In the genomic region with DNA sequence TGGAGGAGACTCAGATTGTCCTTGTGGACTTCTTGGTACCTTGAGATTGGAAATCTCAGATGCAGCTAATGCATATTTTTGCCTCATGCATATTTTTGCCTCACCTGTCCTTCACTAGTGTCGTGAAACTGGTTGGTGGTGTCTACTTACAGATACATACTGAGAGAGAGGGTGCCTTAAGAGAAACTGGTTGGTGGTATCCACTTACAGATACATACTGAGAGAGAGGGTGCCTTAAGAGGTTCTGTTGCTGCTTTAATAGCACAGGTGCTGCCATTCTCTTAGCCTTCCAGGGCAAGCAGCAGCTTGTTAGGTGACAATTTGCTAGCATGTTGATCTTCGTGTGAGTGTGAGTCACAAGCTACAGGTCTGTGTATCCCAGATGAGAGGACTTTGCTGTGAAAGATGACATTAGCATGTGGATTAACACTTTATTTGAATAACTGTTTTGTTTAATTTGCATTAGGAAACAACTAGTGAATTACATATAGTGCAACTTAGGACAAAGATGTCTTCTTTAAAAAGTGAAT, we compare ENCODE assay signal across 8 cellular contexts. TPM values are rescaled to one million over a fixed set of nuclear protein-coding genes. Genes with fewer than 3 reads are reported as not detected.
DNase-seq lines count a peak whose midpoint lies in the region; ATAC-seq lines count a peak whose summit lies in the region.

No MANE protein-coding gene starts in this region.

- H3K36me3 ChIP-seq in CD8-positive, alpha-beta memory T cell (ENCODE audit: insufficient read depth, low read length) = no peaks in the 10 kb centered on the region
- H3K36me3 ChIP-seq in SJCRH30 = peaks cover 45% of the 10 kb centered on the region
- no peaks in the 10 kb centered on the region for H3K36me3 ChIP-seq in aorta (ENCODE audit: control insufficient read depth in 1 of 2, insufficient read depth in 2 of 2, low read length in 1 of 2)

- CTCF ChIA-PET in CD8-positive, alpha-beta memory T cell (lab: Charles Lee) = interaction anchor here (0.9 to 13.2 kb wide), 4 partner anchors 9 to 384 kb away, joined by 3 to 155 read pairs (median 4); no protein-coding TSS in a partner anchor

- no peak for DNase-seq in CD8-positive, alpha-beta memory T cell
- DNase-seq in HPDE6-E6E7 (ENCODE audit: extremely low spot score) (peak; percentile 49), SJCRH30 (no peak), aorta (no peak), SKM-1 treated with dmso at 0.1 percent for 144 hours (lab: John Stamatoyannopoulos, UW; ENCODE audit: unreplicated experiment) (no peak)

- WGBS in aorta, 2 donors = 45 to 48% methylated on average over 2 of the region's 2 CpGs

- H3K36me3 Mint-ChIP-seq in CD8-positive, alpha-beta memory T cell = peaks cover 0 to 26% (median 0%) of the 10 kb centered on the region in 3 donors

- POLR2A ChIA-PET in CD8-positive, alpha-beta memory T cell (lab: Charles Lee) = interaction anchor here (1.8 to 2.3 kb wide), 2 partner anchors 15 to 45 kb away, joined by 9 to 11 read pairs; no protein-coding TSS in a partner anchor

- intact Hi-C loops in aorta (cut with DNase I) = no loop called here

- peak overlapping the region; percentile 76 for H3K27ac ChIP-seq in CD8-positive, alpha-beta memory T cell (ENCODE audit: low read depth, low read length)
- H3K27ac ChIP-seq in SJCRH30 (no peak overlapping the region), aorta (ENCODE audit: low read depth in 1 of 2, low read length in 2 of 2) (no peak overlapping the region)

- H3K27me3 ChIP-seq in CD8-positive, alpha-beta memory T cell (ENCODE audit: insufficient read depth, low read length, poor library complexity, severe bottlenecking) = no peaks in the 10 kb centered on the region
- H3K27me3 ChIP-seq in SJCRH30 (no peaks in the 10 kb centered on the region), aorta (ENCODE audit: control insufficient read depth in 1 of 2, insufficient read depth in 2 of 2, low read length in 1 of 2) (no peaks in the 10 kb centered on the region)

- no peaks in the 10 kb centered on the region for H3K9me3 Mint-ChIP-seq in CD8-positive, alpha-beta memory T cell

- H3K9me3 ChIP-seq in CD8-positive, alpha-beta memory T cell (ENCODE audit: low read length) = no peaks in the 10 kb centered on the region
- no peaks in the 10 kb centered on the region for H3K9me3 ChIP-seq in SJCRH30 (replicated peaks)
- no peaks in the 10 kb centered on the region for H3K9me3 ChIP-seq in iPS-18c (ENCODE audit: control insufficient read depth, insufficient read depth, low read length)
- H3K9me3 ChIP-seq in aorta (ENCODE audit: control insufficient read depth, low read length) = no peaks in the 10 kb centered on the region

- peaks cover 0 to 4% of the 10 kb centered on the region in 2 donors for H3K27me3 Mint-ChIP-seq in CD8-positive, alpha-beta memory T cell

- peak overlapping the region; percentile 72 for H3K4me3 ChIP-seq in CD8-positive, alpha-beta memory T cell (ENCODE audit: low read length)
- peak overlapping the region; percentile 75 for H3K4me3 ChIP-seq in SJCRH30
- peak overlapping the region; percentile 36 for H3K4me3 ChIP-seq in iPS-18c (ENCODE audit: insufficient read depth, low read depth, low read length)
- no peak overlapping the region for H3K4me3 ChIP-seq in aorta (ENCODE audit: low read length in 2 of 2)

- peak overlapping the region; percentile 80 to 98 (median 95) for H3K4me3 Mint-ChIP-seq in CD8-positive, alpha-beta memory T cell

- peaks cover 26% of the 10 kb centered on the region for H3K4me1 ChIP-seq in CD8-positive, alpha-beta memory T cell (ENCODE audit: insufficient read depth, low read length)
- H3K4me1 ChIP-seq in SJCRH30 (peaks cover 30% of the 10 kb centered on the region), aorta (ENCODE audit: control insufficient read depth in 1 of 2, insufficient read depth in 2 of 2, low read length in 2 of 2) (no peaks in the 10 kb centered on the region)

- H3K27ac Mint-ChIP-seq in CD8-positive, alpha-beta memory T cell = peak overlapping the region; percentile 69 to 98 (median 96)

- ATAC-seq in aorta (ENCODE audit: low FRiP score) (no peak), HG02678 (IDR thresholded peaks at IDR 0.05; ENCODE audit: unreplicated experiment) (no peak), HG03432 (IDR thresholded peaks at IDR 0.05; ENCODE audit: unreplicated experiment) (no peak)

- peaks cover 65 to 79% (median 75%) of the 10 kb centered on the region in 3 donors for H3K4me1 Mint-ChIP-seq in CD8-positive, alpha-beta memory T cell

RNA-seq across cellular contexts. Expression of gene PTTG1, which starts 1.4 kb away (rescaled TPM):
- 10 to 100 TPM; 79.8 to 82.2 TPM for total RNA-seq in CD8-positive, alpha-beta memory T cell
- polyA plus RNA-seq in CD8-positive, alpha-beta memory T cell = 40.2 TPM
- total RNA-seq in SJCRH30 (2014; rRNA removed; shearing (Covaris generic)) = 383 and 394 TPM in 2 replicates
- 1 to 10 TPM; 3.0 to 5.1 TPM for total RNA-seq in aorta
- 10 to 100 TPM in 1 of 2 donors, 1 to 10 TPM in 1; 4.9 to 18.7 TPM for polyA plus RNA-seq in aorta

RNA-seq across cellular contexts. Expression of gene SLU7, which starts 4.2 kb away (rescaled TPM):
- 10 to 100 TPM; 48.3 to 55.7 TPM for total RNA-seq in CD8-positive, alpha-beta memory T cell
- 94.1 TPM for polyA plus RNA-seq in CD8-positive, alpha-beta memory T cell
- 38.1 and 45.7 TPM in 2 replicates for total RNA-seq in SJCRH30 (2014; rRNA removed; shearing (Covaris generic))
- 10 to 100 TPM; 48.7 to 60.6 TPM for total RNA-seq in aorta
- 10 to 100 TPM; 36.3 to 58.4 TPM for polyA plus RNA-seq in aorta

RNA-seq across cellular contexts. Expression of gene FAM200C, which starts 23.2 kb away (rescaled TPM):
- total RNA-seq in CD8-positive, alpha-beta memory T cell = 1 to 10 TPM; 1.0 to 1.2 TPM
- 0.12 TPM for polyA plus RNA-seq in CD8-positive, alpha-beta memory T cell
- total RNA-seq in SJCRH30 (2014; rRNA removed; shearing (Covaris generic)) = 10.3 and 10.4 TPM in 2 replicates
- total RNA-seq in aorta = 1 to 10 TPM; 4.9 to 8.2 TPM
- 1 to 10 TPM; 3.5 to 6.4 TPM for polyA plus RNA-seq in aorta

RNA-seq across cellular contexts. Expression of gene C1QTNF2, which starts 52.7 kb away (rescaled TPM):
- total RNA-seq in CD8-positive, alpha-beta memory T cell = not detected
- polyA plus RNA-seq in CD8-positive, alpha-beta memory T cell = not detected
- 21.1 TPM in 2 replicates for total RNA-seq in SJCRH30 (2014; rRNA removed; shearing (Covaris generic))
- 10 to 100 TPM in 1 of 2 donors, 1 to 10 TPM in 1; 9.1 to 13.5 TPM for total RNA-seq in aorta
- polyA plus RNA-seq in aorta = 1 to 10 TPM; 8.2 to 9.4 TPM

Comparison
In these comparisons a context has a peak if more than half of its experiments do, and no peak if none do; other contexts are left out.
1. H3K4me3 ChIP-seq: peak in CD8-positive, alpha-beta memory T cell (single experiment), SJCRH30 (single experiment) and iPS-18c (single experiment); none in aorta (0 of 2).
2. RNA of gene PTTG1, which starts 1.4 kb away (total RNA-seq): 383 to 394 TPM in SJCRH30 and 79.8 to 82.2 TPM in CD8-positive, alpha-beta memory T cell; 3.0 to 5.1 TPM in aorta; every median in the first group is over 10 times any median in the second.